2 cellular contexts compared by ENCODE assay signal in genomic region chr5:172282277-172283019, GRCh38.
TF ChIP-seq lines count a peak whose summit lies in the region.

No MANE protein-coding gene starts in this region.

TF ChIP-seq in A549, 52 proteins besides CTCF, POLR2A, EP300 and RAD21 (continued from another document):
- no peak for TF ChIP-seq FOXS1 (CRISPR knock-in tag; IDR thresholded peaks at IDR 0.05)
- no peak for TF ChIP-seq KDM1A (IDR thresholded peaks at IDR 0.05; ENCODE audit: low read depth)
- no peak for TF ChIP-seq HES2 (IDR thresholded peaks at IDR 0.05)
- TF ChIP-seq PBX3 (IDR thresholded peaks at IDR 0.05): no peak

TF ChIP-seq in K562, 482 proteins besides CTCF, POLR2A, EP300 and RAD21 (continued from another document):
- TF ChIP-seq CREB3 (tag; conservative IDR thresholded peaks at IDR 0.05; ENCODE audit: low read depth): no peak
